In the genomic region with DNA sequence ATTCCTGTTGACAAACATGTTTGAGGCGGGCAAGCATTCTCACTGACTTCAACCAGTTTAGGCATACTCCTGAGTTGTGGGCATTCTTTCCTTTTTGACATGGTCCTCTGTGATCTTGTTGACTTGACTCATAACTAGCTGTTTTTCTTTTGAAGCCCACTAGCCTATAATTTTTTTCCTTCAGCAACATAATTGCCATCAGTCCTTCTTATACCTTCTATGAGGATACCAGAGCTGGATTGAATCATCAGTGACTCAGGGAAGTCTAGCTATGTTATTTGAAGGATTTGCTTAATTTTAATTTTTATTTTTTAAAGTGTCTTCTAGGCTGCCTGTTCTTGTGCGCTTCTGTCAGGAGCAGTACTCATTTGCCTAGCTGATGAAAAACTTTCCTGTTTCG, we compare ENCODE assay signal across 13 cellular contexts.
DNase-seq lines count a peak whose midpoint lies in the region; ATAC-seq and TF ChIP-seq lines count a peak whose summit lies in the region.
"Had no signal": no experiment of that assay in that cellular context is flagged by ENCODE, and none has a peak within 500 bp of the region (broad histone marks: within the 10 kb centered on the region; RNA-seq: fewer than 3 reads in every experiment).

No MANE protein-coding gene starts in this region.

- H3K9ac ChIP-seq in smooth muscle cell (ENCODE audit: low read depth): peak overlapping the region; percentile 28

- no peak overlapping the region for H2AFZ ChIP-seq in smooth muscle cell (ENCODE audit: low read depth)

- no peak for TF ChIP-seq CTCF in fibroblast of mammary gland (conservative IDR thresholded peaks at IDR 0.05; ENCODE audit: control insufficient read depth, insufficient read depth, low read depth, low read length)
- no peak for TF ChIP-seq CTCF in smooth muscle cell (IDR thresholded peaks at IDR 0.05; ENCODE audit: borderline replicate concordance, insufficient read depth, poor library complexity, severe bottlenecking)
- TF ChIP-seq CTCF in BE2C (IDR thresholded peaks at IDR 0.05; ENCODE audit: low read depth, low read length): no peak

- DNase-seq in HCEC 1CT (peak; percentile 70), amniotic epithelial cell (ENCODE audit: low read depth) (peak; percentile 71), fibroblast of mammary gland (ENCODE audit: low read depth) (peak; percentile 78), smooth muscle cell (lab: John Stamatoyannopoulos, UW; ENCODE audit: unreplicated experiment) (no peak), CD1c-positive myeloid dendritic cell (ENCODE audit: extremely low spot score) (no peak), BE2C (no peak)
- DNase-seq in stimulated activated CD4-positive, alpha-beta T cell treated with anti-CD3 and anti-CD28 coated beads, Interleukin-4, amount 100 ng/mL, for 24 hours: no peak
- DNase-seq: activated CD4-positive, alpha-beta memory T cell treated with anti-CD3 and anti-CD28 coated beads for 36 hours; DMS79 treated with DMSO at 0.1 percent for 48 hours; endodermal cell had no signal

- no peaks in the 10 kb centered on the region for H4K20me1 ChIP-seq in smooth muscle cell (ENCODE audit: low read depth)

- no peak for ATAC-seq in GM18505 (IDR thresholded peaks at IDR 0.05; ENCODE audit: unreplicated experiment)
- ATAC-seq: GM12878 had no signal

- peaks cover 30% of the 10 kb centered on the region for H3F3A ChIP-seq in smooth muscle cell (ENCODE audit: low read depth)

- no peak for TF ChIP-seq POLR2A in GM18505 (IDR thresholded peaks at IDR 0.05; ENCODE audit: borderline replicate concordance, extremely low read depth, insufficient read depth, insufficient read length)

- H3K27ac ChIP-seq in smooth muscle cell (ENCODE audit: low read depth): peak overlapping the region; percentile 93

- 77% methylated on average over 3 of the region's 3 CpGs for WGBS in smooth muscle cell (ENCODE audit: low lambda C conversion rate)

- H3K4me2 ChIP-seq in smooth muscle cell: peak overlapping the region; percentile 10

- no peaks in the 10 kb centered on the region for H3K79me2 ChIP-seq in smooth muscle cell (ENCODE audit: low read depth)

- H3K4me3 ChIP-seq in fibroblast of mammary gland (ENCODE audit: control insufficient read depth, low read depth, low read length): no peak overlapping the region
- no peak overlapping the region for H3K4me3 ChIP-seq in smooth muscle cell
- no peak overlapping the region for H3K4me3 ChIP-seq in BE2C (ENCODE audit: low read depth, low read length)
- H3K4me3 ChIP-seq: GM12878, suprapubic skin had no signal

- H3K9me3 ChIP-seq in smooth muscle cell (replicated peaks; ENCODE audit: low read depth) (no peaks in the 10 kb centered on the region), BE2C (no peaks in the 10 kb centered on the region)
- H3K9me3 ChIP-seq: suprapubic skin had no signal

- H3K4me1 ChIP-seq in smooth muscle cell (ENCODE audit: low read depth) (peaks cover 12% of the 10 kb centered on the region), BE2C (no peaks in the 10 kb centered on the region)

- H3K27me3 ChIP-seq in smooth muscle cell (ENCODE audit: low read depth): no peaks in the 10 kb centered on the region
- no peaks in the 10 kb centered on the region for H3K27me3 ChIP-seq in BE2C
- H3K27me3 ChIP-seq: suprapubic skin had no signal

- H3K36me3 ChIP-seq in smooth muscle cell (ENCODE audit: low read depth) (no peaks in the 10 kb centered on the region), BE2C (no peaks in the 10 kb centered on the region)
- H3K36me3 ChIP-seq: suprapubic skin had no signal

Comparison
In these comparisons a context has a peak if more than half of its experiments do, and no peak if none do; other contexts are left out.
1. DNase-seq: peak in HCEC 1CT (single experiment), amniotic epithelial cell (single experiment) and fibroblast of mammary gland (single experiment); none in smooth muscle cell (single experiment), stimulated activated CD4-positive, alpha-beta T cell treated with anti-CD3 and anti-CD28 coated beads, Interleukin-4, amount 100 ng/mL, for 24 hours (single experiment), CD1c-positive myeloid dendritic cell (single experiment) and BE2C (single experiment).